ENCODE assay signal across 12 cellular contexts in genomic region chr1:228463009-228463558, GRCh38. TPM values are rescaled to one million over a fixed set of nuclear protein-coding genes. Genes with fewer than 3 reads are reported as not detected.
DNase-seq lines count a peak whose midpoint lies in the region; ATAC-seq, FAIRE-seq and TF ChIP-seq lines count a peak whose summit lies in the region.
"Had no signal": no experiment of that assay in that cellular context is flagged by ENCODE, and none has a peak within 500 bp of the region (broad histone marks: within the 10 kb centered on the region; RNA-seq: fewer than 3 reads in every experiment).

No MANE protein-coding gene starts in this region.

- 80% methylated on average over 7 of the region's 7 CpGs for WGBS in A549 (ENCODE audit: missing lambda C conversion rate)

- CTCF ChIA-PET in A549 (lab: Yijun Ruan, JAX) = interaction anchor here (1.3 to 2.8 kb wide), 5 partner anchors 10 to 49 kb away, joined by 3 to 23 read pairs (median 3); no protein-coding TSS in a partner anchor
- CTCF ChIA-PET in activated CD4-positive, alpha-beta memory T cell treated with anti-CD3 and anti-CD28 coated beads, Interleukin-2, amount 10 ng/mL, durations not matched to agents 7 days and 5 days (lab: Charles Lee) = interaction anchor here (0.8 to 3.8 kb wide), 11 partner anchors 9 to 297 kb away, joined by 3 to 20 read pairs (median 5); partner anchors contain the start of genes IBA57, RNF187 and TRIM11

- FAIRE-seq in A549 (lab: Jason Lieb, UNC) = no peak

- no peaks in the 10 kb centered on the region for H3K27me3 Mint-ChIP-seq in activated CD4-positive, alpha-beta memory T cell treated with anti-CD3 and anti-CD28 coated beads, Interleukin-2, amount 10 ng/mL, durations not matched to agents 7 days and 5 days
- H3K27me3 Mint-ChIP-seq in memory B cell = peaks cover 24% of the 10 kb centered on the region

- H3K9me3 Mint-ChIP-seq in activated CD4-positive, alpha-beta memory T cell treated with anti-CD3 and anti-CD28 coated beads, Interleukin-2, amount 10 ng/mL, durations not matched to agents 7 days and 5 days = no peaks in the 10 kb centered on the region
- no peaks in the 10 kb centered on the region for H3K9me3 Mint-ChIP-seq in memory B cell

- no peak for TF ChIP-seq POLR2A in A549 (IDR thresholded peaks at IDR 0.05; ENCODE audit: low read length)

- H3K4me1 Mint-ChIP-seq in activated CD4-positive, alpha-beta memory T cell treated with anti-CD3 and anti-CD28 coated beads, Interleukin-2, amount 10 ng/mL, durations not matched to agents 7 days and 5 days = peaks cover 70% of the 10 kb centered on the region
- peaks cover 20% of the 10 kb centered on the region for H3K4me1 Mint-ChIP-seq in memory B cell

- peak overlapping the region; percentile 49 to 73; a peak in 5 of 6 replicates for H3K27ac ChIP-seq in A549
- H3K27ac ChIP-seq: RWPE1 had no signal

- H3K27ac Mint-ChIP-seq in activated CD4-positive, alpha-beta memory T cell treated with anti-CD3 and anti-CD28 coated beads, Interleukin-2, amount 10 ng/mL, durations not matched to agents 7 days and 5 days = peak overlapping the region; percentile 91
- no peak overlapping the region for H3K27ac Mint-ChIP-seq in memory B cell

- peak overlapping the region; percentile 38 for H3K4me3 ChIP-seq in A549
- H3K4me3 ChIP-seq in GM12864 (ENCODE audit: low read depth, low read length) = peak overlapping the region; percentile 83
- H3K4me3 ChIP-seq: lung had no signal

- no peak for TF ChIP-seq RAD21 in A549 (conservative IDR thresholded peaks at IDR 0.05 in 1 of 2, IDR thresholded peaks at IDR 0.05 in 1 of 2)

- intact Hi-C loops in Right ventricle myocardium superior (cut with DNase I) = no loop called here

- ATAC-seq in A549 = no peak
- no peak for ATAC-seq in memory B cell (ENCODE audit: low read depth)
- ATAC-seq in Right ventricle myocardium superior (ENCODE audit: poor library complexity) = no peak

- peaks cover 24% of the 10 kb centered on the region for H3K36me3 Mint-ChIP-seq in activated CD4-positive, alpha-beta memory T cell treated with anti-CD3 and anti-CD28 coated beads, Interleukin-2, amount 10 ng/mL, durations not matched to agents 7 days and 5 days (ENCODE audit: low read depth)
- peaks cover 2% of the 10 kb centered on the region for H3K36me3 Mint-ChIP-seq in memory B cell

- POLR2A ChIA-PET in A549 (lab: Yijun Ruan, JAX) = no interaction called here
- POLR2A ChIA-PET in activated CD4-positive, alpha-beta memory T cell treated with anti-CD3 and anti-CD28 coated beads, Interleukin-2, amount 10 ng/mL, durations not matched to agents 7 days and 5 days (lab: Charles Lee) = interaction anchor here (0.8 to 5.0 kb wide), 10 partner anchors 13 to 381 kb away, joined by 3 to 153 read pairs (median 14); partner anchors contain the start of genes ARF1, IBA57, RNF187 and TRIM11

- no peaks in the 10 kb centered on the region for H3K9me3 ChIP-seq in A549

- H3K4me1 ChIP-seq in A549 = peaks cover 16% of the 10 kb centered on the region; the same call in 2 of the 3 replicates

- no peak for TF ChIP-seq EP300 in A549 (IDR thresholded peaks at IDR 0.05)

- peak overlapping the region; percentile 78 for H3K4me2 ChIP-seq in A549

- no peak for DNase-seq in A549 (ENCODE audit: low read depth in 1 of 2, low spot score in 1 of 2)
- DNase-seq in GM12864 (ENCODE audit: low read depth) = no peak
- DNase-seq in activated CD4-positive, alpha-beta memory T cell treated with anti-CD3 and anti-CD28 coated beads, Interleukin-2, amount 10 ng/mL, durations not matched to agents 7 days and 5 days = no peak
- DNase-seq in memory B cell (ENCODE audit: low spot score in 2 of 2) = no peak
- DNase-seq in NOMO-1 treated with DMSO at 0.1 percent for 48 hours (lab: John Stamatoyannopoulos, UW; ENCODE audit: unreplicated experiment) = no peak
- no peak for DNase-seq in HT-29 (ENCODE audit: low spot score)
- no peak for DNase-seq in Right ventricle myocardium superior
- DNase-seq in NCI-H446 (lab: John Stamatoyannopoulos, UW) = no peak
- DNase-seq: activated CD4-positive, CD25-positive, alpha-beta regulatory T cell had no signal

- TF ChIP-seq CTCF in A549 (IDR thresholded peaks at IDR 0.05) = no peak
- no peak for TF ChIP-seq CTCF in GM12864 (IDR thresholded peaks at IDR 0.05; ENCODE audit: low read depth, low read length, missing control alignments)

- peak overlapping the region; percentile 76 for H3K4me3 Mint-ChIP-seq in activated CD4-positive, alpha-beta memory T cell treated with anti-CD3 and anti-CD28 coated beads, Interleukin-2, amount 10 ng/mL, durations not matched to agents 7 days and 5 days
- peak overlapping the region; percentile 31 for H3K4me3 Mint-ChIP-seq in memory B cell

TF ChIP-seq in A549, 52 proteins besides CTCF, POLR2A, EP300 and RAD21:
- TF ChIP-seq FOSL2 (IDR thresholded peaks at IDR 0.05) (no peak), FOSL2 (CRISPR knock-in tag; IDR thresholded peaks at IDR 0.05) (no peak), TP53 (CRISPR knock-in tag; IDR thresholded peaks at IDR 0.05) (no peak), ZSCAN20 (CRISPR knock-in tag; IDR thresholded peaks at IDR 0.05) (no peak), HEYL (CRISPR knock-in tag; IDR thresholded peaks at IDR 0.05) (no peak), CHD2 (IDR thresholded peaks at IDR 0.05; ENCODE audit: low read length, partially characterized antibody) (no peak), KDM5A (IDR thresholded peaks at IDR 0.05) (no peak), PHF8 (IDR thresholded peaks at IDR 0.05; ENCODE audit: borderline replicate concordance, low read depth) (no peak), EHF (CRISPR knock-in tag; IDR thresholded peaks at IDR 0.05) (no peak), BCL3 (IDR thresholded peaks at IDR 0.05) (no peak), ZC3H11A (IDR thresholded peaks at IDR 0.05) (no peak), ESRRA (IDR thresholded peaks at IDR 0.05; ENCODE audit: borderline replicate concordance, low read length) (no peak), SMC3 (IDR thresholded peaks at IDR 0.05) (no peak), TFCP2L1 (CRISPR knock-in tag; IDR thresholded peaks at IDR 0.05) (no peak), MAFK (IDR thresholded peaks at IDR 0.05; ENCODE audit: partially characterized antibody) (no peak), NFE2L2 (conservative IDR thresholded peaks at IDR 0.05; ENCODE audit: low read length) (no peak), JUN (IDR thresholded peaks at IDR 0.05) (no peak), HOXB13 (CRISPR knock-in tag; IDR thresholded peaks at IDR 0.05; ENCODE audit: low read depth) (no peak), MYC (IDR thresholded peaks at IDR 0.05; ENCODE audit: borderline replicate concordance, low read length) (no peak), GATA3 (IDR thresholded peaks at IDR 0.05; ENCODE audit: borderline replicate concordance) (no peak), EHMT2 (IDR thresholded peaks at IDR 0.05; ENCODE audit: low read depth) (no peak)

RNA-seq across cellular contexts. Expression of gene RNF187, which starts 24.1 kb away (rescaled TPM):
- polyA plus RNA-seq in A549 (2011; rRNA removed) (63.9 and 82.8 TPM in 2 replicates), A549 (2017; fragmentation: RNase III; extraction: RNeasy Plus Mini Kit Qiagen cat#74134 plus additional on column Dnase treatment) (52.7 to 67.5 TPM (median 64.5 TPM) in 3 replicates)
- 54.8 and 62.8 TPM in 2 replicates for polyA plus RNA-seq in A549 (2012; cell fraction: cytosol; rRNA removed)
- polyA plus RNA-seq in A549 (2012; cell fraction: nucleus; rRNA removed) = 45.0 and 45.5 TPM in 2 replicates
- polyA minus RNA-seq in A549 (2011; rRNA and poly(A)+ RNA removed) = 60.3 and 74.0 TPM in 2 replicates
- 100 to 1,000 TPM; 121 to 127 TPM for total RNA-seq in activated CD4-positive, alpha-beta memory T cell treated with anti-CD3 and anti-CD28 coated beads, Interleukin-2, amount 10 ng/mL, durations not matched to agents 7 days and 5 days
- 34.0 and 41.1 TPM in 2 replicates for total RNA-seq in HT-29 (2014; rRNA removed; shearing (Covaris generic))
- 81.7 TPM for total RNA-seq in Right ventricle myocardium superior

RNA-seq across cellular contexts. Expression of gene TRIM17, which starts 46.4 kb away (rescaled TPM):
- polyA plus RNA-seq in A549 (2011; rRNA removed) = not detected in 2 replicates
- polyA plus RNA-seq in A549 (2012; cell fraction: cytosol; rRNA removed) = not detected in 2 replicates
- 0.04 TPM in 1 of 2 replicates, not detected in the other for polyA plus RNA-seq in A549 (2012; cell fraction: nucleus; rRNA removed)
- polyA plus RNA-seq in A549 (2017; fragmentation: RNase III; extraction: RNeasy Plus Mini Kit Qiagen cat#74134 plus additional on column Dnase treatment) = not detected in 3 replicates
- not detected in 2 replicates for polyA minus RNA-seq in A549 (2011; rRNA and poly(A)+ RNA removed)
- 1 to 10 TPM; 2.8 to 3.8 TPM for total RNA-seq in activated CD4-positive, alpha-beta memory T cell treated with anti-CD3 and anti-CD28 coated beads, Interleukin-2, amount 10 ng/mL, durations not matched to agents 7 days and 5 days
- not detected in 2 replicates for total RNA-seq in HT-29 (2014; rRNA removed; shearing (Covaris generic))
- total RNA-seq in Right ventricle myocardium superior = 0.32 TPM
- total RNA-seq: glomerular endothelial cell had no signal

RNA-seq across cellular contexts. Expression of gene TRIM11, which starts 56.4 kb away (rescaled TPM):
- 9.3 and 9.9 TPM in 2 replicates for polyA plus RNA-seq in A549 (2011; rRNA removed)
- 12.2 and 16.1 TPM in 2 replicates for polyA plus RNA-seq in A549 (2012; cell fraction: cytosol; rRNA removed)
- polyA plus RNA-seq in A549 (2012; cell fraction: nucleus; rRNA removed) = 41.5 and 54.1 TPM in 2 replicates
- polyA plus RNA-seq in A549 (2017; fragmentation: RNase III; extraction: RNeasy Plus Mini Kit Qiagen cat#74134 plus additional on column Dnase treatment) = 18.8 to 20.1 TPM (median 20.1 TPM) in 3 replicates
- polyA minus RNA-seq in A549 (2011; rRNA and poly(A)+ RNA removed) = 15.7 and 16.0 TPM in 2 replicates
- total RNA-seq in activated CD4-positive, alpha-beta memory T cell treated with anti-CD3 and anti-CD28 coated beads, Interleukin-2, amount 10 ng/mL, durations not matched to agents 7 days and 5 days = 10 to 100 TPM; 63.7 to 69.0 TPM
- total RNA-seq in HT-29 (2014; rRNA removed; shearing (Covaris generic)) = 55.9 and 62.2 TPM in 2 replicates
- 6.2 TPM for total RNA-seq in Right ventricle myocardium superior
